13 cellular contexts compared by ENCODE assay signal in genomic region chr4:189912170-189912569, GRCh38. TPM values are rescaled to one million over a fixed set of nuclear protein-coding genes. Genes with fewer than 3 reads are reported as not detected.
DNase-seq lines count a peak whose midpoint lies in the region; ATAC-seq and TF ChIP-seq lines count a peak whose summit lies in the region.
"Had no signal": no experiment of that assay in that cellular context is flagged by ENCODE, and none has a peak within 500 bp of the region (broad histone marks: within the 10 kb centered on the region; RNA-seq: fewer than 3 reads in every experiment).

No MANE protein-coding gene starts in this region.

- 61% methylated on average over 4 of the region's 6 CpGs; no CpG with 5 or more reads in 1 of the 2 experiments for WGBS in endodermal cell (ENCODE audit: insufficient coverage in 1 of 2, insufficient read length in 1 of 2), 2 experiments

- no peak overlapping the region for H3K27ac ChIP-seq in endodermal cell (ENCODE audit: low read depth, low read length)
- no peak overlapping the region for H3K27ac ChIP-seq in parathyroid adenoma
- H3K27ac ChIP-seq: epithelial cell of prostate, SK-N-MC had no signal

- no peaks in the 10 kb centered on the region for H3K36me3 Mint-ChIP-seq in endodermal cell (ENCODE audit: low read depth)
- H3K36me3 Mint-ChIP-seq in T-helper 2 cell treated with Interferon-gamma antibody and Interleukin-4, amounts not matched to agents 5 μg/mL and 100 μg/mL, for 36 hours (ENCODE audit: low read depth) = no peaks in the 10 kb centered on the region

- ATAC-seq in GM18519 (IDR thresholded peaks at IDR 0.05; ENCODE audit: low FRiP score, unreplicated experiment) = no peak
- ATAC-seq: activated naive CD8-positive, alpha-beta T cell treated with anti-CD3 and anti-CD28 coated beads, Interleukin-2, amount 50 U/mL, for 24 hours had no signal

- H3K9me3 Mint-ChIP-seq in endodermal cell = peaks cover 56% of the 10 kb centered on the region
- H3K9me3 Mint-ChIP-seq in T-helper 2 cell treated with Interferon-gamma antibody and Interleukin-4, amounts not matched to agents 5 μg/mL and 100 μg/mL, for 36 hours = no peaks in the 10 kb centered on the region

- H3K4me1 Mint-ChIP-seq in endodermal cell = no peaks in the 10 kb centered on the region
- H3K4me1 Mint-ChIP-seq in T-helper 2 cell treated with Interferon-gamma antibody and Interleukin-4, amounts not matched to agents 5 μg/mL and 100 μg/mL, for 36 hours (ENCODE audit: low read depth) = no peaks in the 10 kb centered on the region
- H3K4me1 Mint-ChIP-seq: activated naive CD8-positive, alpha-beta T cell treated with anti-CD3 and anti-CD28 coated beads, Interleukin-2, amount 50 U/mL, for 24 hours; memory B cell had no signal

- H3F3A ChIP-seq in Loucy (ENCODE audit: low read depth) = no peaks in the 10 kb centered on the region

- H3K4me1 ChIP-seq in Loucy (ENCODE audit: insufficient read depth, low read length, poor library complexity, severe bottlenecking) (no peaks in the 10 kb centered on the region), endodermal cell (ENCODE audit: control insufficient read depth, insufficient read depth, low read length) (no peaks in the 10 kb centered on the region), parathyroid adenoma (no peaks in the 10 kb centered on the region)

- no peak for DNase-seq in GM12864 (ENCODE audit: low read depth)
- DNase-seq in endodermal cell = no peak
- no peak for DNase-seq in NCI-H128 (lab: John Stamatoyannopoulos, UW; ENCODE audit: unreplicated experiment)
- DNase-seq in RPMI8226 = no peak
- DNase-seq in T-helper 2 cell treated with Interferon-gamma antibody and Interleukin-4, amounts not matched to agents 5 μg/mL and 100 μg/mL, for 36 hours (ENCODE audit: low spot score) = no peak
- DNase-seq: activated naive CD8-positive, alpha-beta T cell treated with anti-CD3 and anti-CD28 coated beads, Interleukin-2, amount 50 U/mL, for 24 hours; NCI-H510A treated with DMSO at 0.1 percent for 48 hours had no signal

- H3K9me3 ChIP-seq in Loucy (ENCODE audit: insufficient read depth, low read depth, low read length) = no peaks in the 10 kb centered on the region; the same call in 1 of the 2 replicates
- H3K9me3 ChIP-seq in endodermal cell (ENCODE audit: control insufficient read depth, low read length) = no peaks in the 10 kb centered on the region
- H3K9me3 ChIP-seq in parathyroid adenoma (ENCODE audit: control insufficient read depth, low read length) = no peaks in the 10 kb centered on the region

- no peaks in the 10 kb centered on the region for H3K27me3 Mint-ChIP-seq in endodermal cell (ENCODE audit: insufficient read depth)
- H3K27me3 Mint-ChIP-seq in T-helper 2 cell treated with Interferon-gamma antibody and Interleukin-4, amounts not matched to agents 5 μg/mL and 100 μg/mL, for 36 hours (ENCODE audit: low read depth) = peaks cover 4% of the 10 kb centered on the region

- TF ChIP-seq CTCF in GM12864 (IDR thresholded peaks at IDR 0.05; ENCODE audit: low read depth, low read length, missing control alignments) = peak; percentile 51
- TF ChIP-seq CTCF in Loucy (conservative IDR thresholded peaks at IDR 0.05; ENCODE audit: low read length) = peak; percentile 76
- peak; percentile 73 for TF ChIP-seq CTCF in endodermal cell (conservative IDR thresholded peaks at IDR 0.05)
- peak; percentile 16 for TF ChIP-seq CTCF in parathyroid adenoma (IDR thresholded peaks at IDR 0.05)

- no peaks in the 10 kb centered on the region for H3K79me2 ChIP-seq in Loucy (ENCODE audit: insufficient read depth, low read length)
- no peaks in the 10 kb centered on the region for H3K79me2 ChIP-seq in parathyroid adenoma

- no peak overlapping the region for H3K27ac Mint-ChIP-seq in endodermal cell
- no peak overlapping the region for H3K27ac Mint-ChIP-seq in T-helper 2 cell treated with Interferon-gamma antibody and Interleukin-4, amounts not matched to agents 5 μg/mL and 100 μg/mL, for 36 hours
- H3K27ac Mint-ChIP-seq: activated naive CD8-positive, alpha-beta T cell treated with anti-CD3 and anti-CD28 coated beads, Interleukin-2, amount 50 U/mL, for 24 hours; memory B cell had no signal

- H3K4me3 ChIP-seq in GM12864 (ENCODE audit: low read depth, low read length) = no peak overlapping the region
- no peak overlapping the region for H3K4me3 ChIP-seq in Loucy (ENCODE audit: low read length, poor library complexity, severe bottlenecking)
- no peak overlapping the region for H3K4me3 ChIP-seq in endodermal cell (ENCODE audit: low read length)
- H3K4me3 ChIP-seq in parathyroid adenoma (ENCODE audit: low read depth, low read length) = no peak overlapping the region
- H3K4me3 ChIP-seq: SK-N-MC had no signal

- H3K36me3 ChIP-seq in Loucy (ENCODE audit: insufficient read depth, low read length) = no peaks in the 10 kb centered on the region
- no peaks in the 10 kb centered on the region for H3K36me3 ChIP-seq in endodermal cell (ENCODE audit: control insufficient read depth, insufficient read depth, low read length)
- H3K36me3 ChIP-seq in parathyroid adenoma (ENCODE audit: control insufficient read depth, insufficient read depth, low read length) = no peaks in the 10 kb centered on the region

- no peaks in the 10 kb centered on the region for H4K20me1 ChIP-seq in Loucy (ENCODE audit: insufficient read depth, low read length, poor library complexity, severe bottlenecking)

- H3K9ac ChIP-seq in Loucy (ENCODE audit: low read depth, low read length, poor library complexity, severe bottlenecking) = no peak overlapping the region
- no peak overlapping the region for H3K9ac ChIP-seq in endodermal cell (ENCODE audit: extremely low read depth, low read length, poor library complexity, severe bottlenecking)
- no peak overlapping the region for H3K9ac ChIP-seq in parathyroid adenoma

- H3K4me2 ChIP-seq in Loucy (ENCODE audit: low read depth, low read length, poor library complexity, severe bottlenecking) = no peak overlapping the region
- H3K4me2 ChIP-seq in parathyroid adenoma (ENCODE audit: low read length) = no peak overlapping the region

- H3K27me3 ChIP-seq in Loucy (ENCODE audit: insufficient read depth, low read length, poor library complexity, severe bottlenecking) = no peaks in the 10 kb centered on the region
- no peaks in the 10 kb centered on the region for H3K27me3 ChIP-seq in endodermal cell (ENCODE audit: control insufficient read depth, insufficient read depth, low read length, poor library complexity, severe bottlenecking)
- no peaks in the 10 kb centered on the region for H3K27me3 ChIP-seq in parathyroid adenoma (ENCODE audit: control insufficient read depth, insufficient read depth, low read length)

- no peaks in the 10 kb centered on the region for H3K9me2 ChIP-seq in Loucy (replicated peaks; ENCODE audit: low read depth, low read length)

- peak overlapping the region; percentile 73; the same call in 1 of the 2 replicates for H2AFZ ChIP-seq in Loucy (ENCODE audit: low read length)
- no peak overlapping the region for H2AFZ ChIP-seq in parathyroid adenoma

- no peak overlapping the region for H3K4me3 Mint-ChIP-seq in endodermal cell
- H3K4me3 Mint-ChIP-seq in T-helper 2 cell treated with Interferon-gamma antibody and Interleukin-4, amounts not matched to agents 5 μg/mL and 100 μg/mL, for 36 hours = no peak overlapping the region
- H3K4me3 Mint-ChIP-seq: activated naive CD8-positive, alpha-beta T cell treated with anti-CD3 and anti-CD28 coated beads, Interleukin-2, amount 50 U/mL, for 24 hours; memory B cell had no signal

RNA-seq across cellular contexts. Expression of gene FRG1, which starts 28.5 kb away (rescaled TPM):
- total RNA-seq in endodermal cell = 10 to 100 TPM; 33.4 to 37.3 TPM
- 53.3 TPM for polyA plus RNA-seq in endodermal cell (2013, experiment 1 of 2)
- 55.7 TPM for polyA plus RNA-seq in endodermal cell (2013, experiment 2 of 2)

Comparison
In these comparisons a context has a peak if more than half of its experiments do, and no peak if none do; other contexts are left out.
1. CTCF ChIP-seq: peak in every context shown above with its lines; median percentile 76 in Loucy; 73 in endodermal cell; 51 in GM12864; 16 in parathyroid adenoma.